ENCODE assay signal across 17 cellular contexts in genomic region chr12:55938826-55939501, GRCh38. TPM values are rescaled to one million over a fixed set of nuclear protein-coding genes. Genes with fewer than 3 reads are reported as not detected.
DNase-seq lines count a peak whose midpoint lies in the region; ATAC-seq and TF ChIP-seq lines count a peak whose summit lies in the region.
"Had no signal": no experiment of that assay in that cellular context is flagged by ENCODE, and none has a peak within 500 bp of the region (broad histone marks: within the 10 kb centered on the region; RNA-seq: fewer than 3 reads in every experiment).

No MANE protein-coding gene starts in this region.

- TF ChIP-seq POLR2A in prostate gland (IDR thresholded peaks at IDR 0.05) = no peak

- CTCF ChIA-PET in activated CD4-positive, alpha-beta memory T cell treated with anti-CD3 and anti-CD28 coated beads for 36 hours (lab: Charles Lee) = interaction anchor here (0.7 to 10.8 kb wide), 16 partner anchors 11 to 283 kb away, joined by 3 to 130 read pairs (median 10); partner anchors contain the start of genes DGKA, DNAJC14, GDF11 and ORMDL2

- peak overlapping the region; percentile 80 for H3K27ac Mint-ChIP-seq in activated CD4-positive, alpha-beta memory T cell treated with anti-CD3 and anti-CD28 coated beads for 36 hours
- H3K27ac Mint-ChIP-seq in effector memory CD8-positive, alpha-beta T cell = peak overlapping the region; percentile 41 to 61
- H3K27ac Mint-ChIP-seq in stimulated activated naive CD8-positive, alpha-beta T cell treated with anti-CD3 and anti-CD28 coated beads, Interleukin-15, amount 100 ng/mL, for 72 hours = peak overlapping the region; percentile 49 to 73

- H3K4me1 Mint-ChIP-seq in activated CD4-positive, alpha-beta memory T cell treated with anti-CD3 and anti-CD28 coated beads for 36 hours (ENCODE audit: low read depth) = peaks cover 81% of the 10 kb centered on the region
- H3K4me1 Mint-ChIP-seq in effector memory CD8-positive, alpha-beta T cell (ENCODE audit: low read depth in 2 of 2) = peaks cover 37 to 40% of the 10 kb centered on the region in 2 donors
- peaks cover 93% of the 10 kb centered on the region for H3K4me1 Mint-ChIP-seq in stimulated activated naive CD8-positive, alpha-beta T cell treated with anti-CD3 and anti-CD28 coated beads, Interleukin-15, amount 100 ng/mL, for 72 hours

- H3K9me3 ChIP-seq in prostate gland = no peaks in the 10 kb centered on the region
- H3K9me3 ChIP-seq: BE2C, thoracic aorta had no signal

- 91% methylated on average over 8 of the region's 8 CpGs for WGBS in prostate gland

- H3K36me3 Mint-ChIP-seq in activated CD4-positive, alpha-beta memory T cell treated with anti-CD3 and anti-CD28 coated beads for 36 hours = peaks cover 74% of the 10 kb centered on the region
- H3K36me3 Mint-ChIP-seq in effector memory CD8-positive, alpha-beta T cell (ENCODE audit: insufficient read depth) = peaks cover 72% of the 10 kb centered on the region

- POLR2A ChIA-PET in activated CD4-positive, alpha-beta memory T cell treated with anti-CD3 and anti-CD28 coated beads for 36 hours (lab: Charles Lee) = interaction anchor here (0.5 to 1.3 kb wide), 5 partner anchors 9 to 197 kb away, joined by 3 to 9 read pairs (median 4); partner anchors contain the start of genes PYM1 and ZC3H10

- no peak for TF ChIP-seq CTCF in prostate gland (IDR thresholded peaks at IDR 0.05)

- DNase-seq in stimulated activated CD4-positive, alpha-beta T cell treated with anti-CD3 and anti-CD28 coated beads, Interleukin-1b, Interleukin-23, amount 100 ng/mL, for 48 hours = peak; percentile 73
- no peak for DNase-seq in stimulated activated CD4-positive, alpha-beta T cell treated with anti-CD3 and anti-CD28 coated beads, Interleukin-4, amount 100 ng/mL, for 4 hours
- DNase-seq in activated CD4-positive, alpha-beta memory T cell treated with anti-CD3 and anti-CD28 coated beads for 36 hours = peak; percentile 65
- DNase-seq in effector memory CD8-positive, alpha-beta T cell = no peak
- DNase-seq in stimulated activated naive CD8-positive, alpha-beta T cell treated with anti-CD3 and anti-CD28 coated beads, Interleukin-15, amount 100 ng/mL, for 72 hours = peak in 1 of 2 donors; percentile 52
- DNase-seq in prostate gland (ENCODE audit: low spot score) (no peak), cerebellum (ENCODE audit: low spot score) (no peak)
- DNase-seq: BE2C, HCEC 1CT, islet precursor cell, midbrain, NCI-H1436, NCI-H345, occipital lobe had no signal

- no peak overlapping the region for H3K4me3 ChIP-seq in prostate gland
- H3K4me3 ChIP-seq: skin epidermis, thoracic aorta had no signal

- no peaks in the 10 kb centered on the region for H3K27me3 Mint-ChIP-seq in activated CD4-positive, alpha-beta memory T cell treated with anti-CD3 and anti-CD28 coated beads for 36 hours
- H3K27me3 Mint-ChIP-seq in effector memory CD8-positive, alpha-beta T cell = no peaks in the 10 kb centered on the region
- no peaks in the 10 kb centered on the region for H3K27me3 Mint-ChIP-seq in stimulated activated naive CD8-positive, alpha-beta T cell treated with anti-CD3 and anti-CD28 coated beads, Interleukin-15, amount 100 ng/mL, for 72 hours

- no peak for ATAC-seq in effector memory CD8-positive, alpha-beta T cell (replicated peaks)
- ATAC-seq in stimulated activated naive CD8-positive, alpha-beta T cell treated with anti-CD3 and anti-CD28 coated beads, Interleukin-15, amount 100 ng/mL, for 72 hours = peak; percentile 68
- no peak for ATAC-seq in HG03520 (IDR thresholded peaks at IDR 0.05; ENCODE audit: unreplicated experiment)

- no peaks in the 10 kb centered on the region for H3K4me1 ChIP-seq in prostate gland (replicated peaks)

- no peak overlapping the region for H3K27ac ChIP-seq in prostate gland

- intact Hi-C loops in activated CD4-positive, alpha-beta memory T cell treated with anti-CD3 and anti-CD28 coated beads for 36 hours (cut with micrococcal nuclease) = loop anchor here (10.0 kb wide), 1 partner anchor 746 kb away; the partner anchor contains the start of gene PTGES3
- intact Hi-C loops in prostate gland (cut with DNase I) = loop anchor here (2.0 kb wide), 1 partner anchor 200 kb away; no protein-coding TSS in a partner anchor

- no peaks in the 10 kb centered on the region for H3K9me3 Mint-ChIP-seq in activated CD4-positive, alpha-beta memory T cell treated with anti-CD3 and anti-CD28 coated beads for 36 hours
- no peaks in the 10 kb centered on the region for H3K9me3 Mint-ChIP-seq in effector memory CD8-positive, alpha-beta T cell
- no peaks in the 10 kb centered on the region for H3K9me3 Mint-ChIP-seq in stimulated activated naive CD8-positive, alpha-beta T cell treated with anti-CD3 and anti-CD28 coated beads, Interleukin-15, amount 100 ng/mL, for 72 hours

- no peaks in the 10 kb centered on the region for H3K36me3 ChIP-seq in prostate gland
- H3K36me3 ChIP-seq: BE2C had no signal

- no peak overlapping the region for H3K4me3 Mint-ChIP-seq in activated CD4-positive, alpha-beta memory T cell treated with anti-CD3 and anti-CD28 coated beads for 36 hours
- no peak overlapping the region for H3K4me3 Mint-ChIP-seq in effector memory CD8-positive, alpha-beta T cell
- H3K4me3 Mint-ChIP-seq in stimulated activated naive CD8-positive, alpha-beta T cell treated with anti-CD3 and anti-CD28 coated beads, Interleukin-15, amount 100 ng/mL, for 72 hours = peak overlapping the region; percentile 16 to 62

- H3K27me3 ChIP-seq in prostate gland (replicated peaks; ENCODE audit: insufficient read depth) = no peaks in the 10 kb centered on the region
- H3K27me3 ChIP-seq: BE2C had no signal

RNA-seq across cellular contexts. Expression of gene DGKA, which starts 8.0 kb away (rescaled TPM):
- 100 to 1,000 TPM; 348 to 383 TPM for total RNA-seq in activated CD4-positive, alpha-beta memory T cell treated with anti-CD3 and anti-CD28 coated beads for 36 hours
- 100 to 1,000 TPM in 1 of 2 donors, 10 to 100 TPM in 1; 74.9 to 161 TPM for total RNA-seq in prostate gland
- 14.0 TPM for total RNA-seq in cerebellum

RNA-seq across cellular contexts. Expression of gene PYM1, which starts 11.3 kb away (rescaled TPM):
- total RNA-seq in activated CD4-positive, alpha-beta memory T cell treated with anti-CD3 and anti-CD28 coated beads for 36 hours = 10 to 100 TPM; 31.6 to 33.0 TPM
- total RNA-seq in prostate gland (10 to 100 TPM; 89.0 to 94.5 TPM), cerebellum (11.0 TPM)

RNA-seq across cellular contexts. Expression of gene PMEL, which starts 26.9 kb away (rescaled TPM):
- 1 to 10 TPM in 1 of 2 experiments, under 1 TPM in 1; 0.94 to 1.5 TPM for total RNA-seq in activated CD4-positive, alpha-beta memory T cell treated with anti-CD3 and anti-CD28 coated beads for 36 hours
- total RNA-seq in prostate gland (1 to 10 TPM in 1 of 2 donors, under 1 TPM in 1; 0.18 to 8.6 TPM), cerebellum (0.54 TPM)
- total RNA-seq: occipital lobe had no signal

RNA-seq across cellular contexts. Expression of gene CDK2, which starts 27.7 kb away (rescaled TPM):
- total RNA-seq in activated CD4-positive, alpha-beta memory T cell treated with anti-CD3 and anti-CD28 coated beads for 36 hours = 100 to 1,000 TPM; 121 to 127 TPM
- total RNA-seq in prostate gland = 10 to 100 TPM; 24.3 to 28.2 TPM
- 25.7 TPM for total RNA-seq in cerebellum

RNA-seq across cellular contexts. Expression of gene RAB5B, which starts 34.9 kb away (rescaled TPM):
- total RNA-seq in activated CD4-positive, alpha-beta memory T cell treated with anti-CD3 and anti-CD28 coated beads for 36 hours = 10 to 100 TPM; 44.8 to 46.4 TPM
- total RNA-seq in prostate gland (100 to 1,000 TPM in 1 of 2 donors, 10 to 100 TPM in 1; 82.5 to 191 TPM), cerebellum (46.5 TPM)

Comparison
In these comparisons a context has a peak if more than half of its experiments do, and no peak if none do; other contexts are left out.
1. DNase-seq: peak in stimulated activated CD4-positive, alpha-beta T cell treated with anti-CD3 and anti-CD28 coated beads, Interleukin-1b, Interleukin-23, amount 100 ng/mL, for 48 hours (single experiment) and activated CD4-positive, alpha-beta memory T cell treated with anti-CD3 and anti-CD28 coated beads for 36 hours (single experiment); none in stimulated activated CD4-positive, alpha-beta T cell treated with anti-CD3 and anti-CD28 coated beads, Interleukin-4, amount 100 ng/mL, for 4 hours (0 of 2), effector memory CD8-positive, alpha-beta T cell (0 of 3), prostate gland (single experiment) and cerebellum (single experiment).
2. H3K4me3 Mint-ChIP-seq: peak in stimulated activated naive CD8-positive, alpha-beta T cell treated with anti-CD3 and anti-CD28 coated beads, Interleukin-15, amount 100 ng/mL, for 72 hours (2 of 2); none in activated CD4-positive, alpha-beta memory T cell treated with anti-CD3 and anti-CD28 coated beads for 36 hours (single experiment) and effector memory CD8-positive, alpha-beta T cell (0 of 2).
3. Peak in every context shown above with its lines, with median percentiles within 50 percentile points of each other: H3K27ac Mint-ChIP-seq.